24 cellular contexts compared by ENCODE assay signal in genomic region chr3:8945890-8946590, GRCh38.
"Had no signal": no experiment of that assay in that cellular context is flagged by ENCODE, and none has a peak within 500 bp of the region (broad histone marks: within the 10 kb centered on the region; RNA-seq: fewer than 3 reads in every experiment).

No MANE protein-coding gene starts in this region.

- ATAC-seq: effector memory CD8-positive, alpha-beta T cell; gastrocnemius medialis; pancreas; psoas muscle; stimulated activated naive CD8-positive, alpha-beta T cell treated with anti-CD3 and anti-CD28 coated beads, Interleukin-15, amount 100 ng/mL, for 72 hours; WTC11 had no signal

- H3K27ac ChIP-seq: adrenal gland, colonic mucosa, dorsolateral prefrontal cortex, esophagus muscularis mucosa, gastrocnemius medialis, pancreas, psoas muscle, right atrium auricular region, tibial artery had no signal

- H3K4me1 ChIP-seq: adrenal gland, colonic mucosa, esophagus muscularis mucosa, gastrocnemius medialis, pancreas, psoas muscle, right atrium auricular region, tibial artery had no signal

- DNase-seq: activated CD4-positive, alpha-beta T cell treated with anti-CD3 and anti-CD28 coated beads for 4 hours; activated CD4-positive, alpha-beta T cell treated with anti-CD3 and anti-CD28 coated beads, Interleukin-2, amount 50 U/mL, for 48 hours; activated CD8-positive, alpha-beta memory T cell treated with anti-CD3 and anti-CD28 coated beads, Interleukin-2, amount 50 U/mL, for 48 hours; activated gamma-delta T cell treated with Interleukin-2 at 50 U/mL for 16 hours; adrenal gland; central memory CD4-positive, alpha-beta T cell; colonic mucosa; dorsolateral prefrontal cortex; effector memory CD8-positive, alpha-beta T cell; gastrocnemius medialis; hippocampal formation; midbrain; pancreas; psoas muscle; stimulated activated CD4-positive, alpha-beta T cell treated with anti-CD3 and anti-CD28 coated beads, Interleukin-4, amount 100 ng/mL, for 4 hours; stimulated activated naive CD8-positive, alpha-beta T cell treated with anti-CD3 and anti-CD28 coated beads, Interleukin-15, amount 100 ng/mL, for 72 hours; T-helper 9 cell; tibial artery had no signal

- H3K4me3 ChIP-seq: adrenal gland, colonic mucosa, dorsolateral prefrontal cortex, esophagus muscularis mucosa, gastrocnemius medialis, pancreas, psoas muscle, right atrium auricular region, tibial artery had no signal

- H3K27me3 ChIP-seq: adrenal gland, colonic mucosa, dorsolateral prefrontal cortex, esophagus muscularis mucosa, gastrocnemius medialis, pancreas, right atrium auricular region, tibial artery had no signal

- H3K27me3 Mint-ChIP-seq: activated naive CD8-positive, alpha-beta T cell; effector memory CD8-positive, alpha-beta T cell; stimulated activated naive CD8-positive, alpha-beta T cell treated with anti-CD3 and anti-CD28 coated beads, Interleukin-15, amount 100 ng/mL, for 72 hours had no signal

- H3K4me3 Mint-ChIP-seq: activated naive CD8-positive, alpha-beta T cell; activated T-helper 1 cell treated with anti-CD3 and anti-CD28 coated beads, Interleukin-12 subunit alpha, Interleukin-12 subunit beta, Interleukin-2, Interleukin-4 antibody, amounts not matched to agents 30 ng/mL and 10 ng/mL and 1 ng/mL, durations not matched to agents 14 hours and 24 hours and 36 hours; effector memory CD8-positive, alpha-beta T cell; nephron; stimulated activated naive CD8-positive, alpha-beta T cell treated with anti-CD3 and anti-CD28 coated beads, Interleukin-15, amount 100 ng/mL, for 72 hours; WTC11 had no signal

- H3K36me3 ChIP-seq: adrenal gland, colonic mucosa, pancreas, right atrium auricular region had no signal

- H3K9me3 ChIP-seq: adrenal gland, colonic mucosa, gastrocnemius medialis, pancreas, tibial artery had no signal

- H3K4me1 Mint-ChIP-seq: nephron, WTC11 had no signal

- H3K27ac Mint-ChIP-seq: activated naive CD8-positive, alpha-beta T cell; activated T-helper 1 cell treated with anti-CD3 and anti-CD28 coated beads, Interleukin-12 subunit alpha, Interleukin-12 subunit beta, Interleukin-2, Interleukin-4 antibody, amounts not matched to agents 30 ng/mL and 10 ng/mL and 1 ng/mL, durations not matched to agents 14 hours and 24 hours and 36 hours; effector memory CD8-positive, alpha-beta T cell; nephron; stimulated activated naive CD8-positive, alpha-beta T cell treated with anti-CD3 and anti-CD28 coated beads, Interleukin-15, amount 100 ng/mL, for 72 hours; WTC11 had no signal
